22 cellular contexts compared by ENCODE assay signal in the genomic region with DNA sequence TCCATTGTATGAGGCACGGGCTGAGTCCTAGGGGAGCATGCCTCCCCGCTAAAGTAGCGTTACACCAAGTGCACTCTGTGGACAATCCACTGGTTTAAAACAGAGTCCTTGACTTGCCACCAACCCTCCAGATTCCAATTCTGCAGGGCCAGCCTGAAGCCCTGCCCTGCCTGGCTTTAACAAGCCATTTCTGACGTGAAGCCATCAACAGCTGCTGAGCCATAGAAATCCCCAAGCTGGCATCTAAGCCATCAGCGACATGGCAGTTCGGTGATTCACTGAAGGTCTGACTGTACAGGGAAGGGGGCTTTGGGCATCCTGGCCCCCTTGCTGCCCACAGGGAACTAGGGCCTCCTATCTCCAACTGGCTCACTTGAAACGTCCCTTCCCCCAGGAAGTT.
"Had no signal": no experiment of that assay in that cellular context is flagged by ENCODE, and none has a peak within 500 bp of the region (broad histone marks: within the 10 kb centered on the region; RNA-seq: fewer than 3 reads in every experiment).

No MANE protein-coding gene starts in this region.

- H3K9me3 ChIP-seq: gastrocnemius medialis, heart right ventricle, mucosa of descending colon, psoas muscle, right lobe of liver, testis, tibial nerve had no signal

- H3K36me3 ChIP-seq: gastrocnemius medialis, heart right ventricle, right lobe of liver, tibial nerve had no signal

- H3K36me3 Mint-ChIP-seq: natural killer cell treated with Interleukin-12 subunit alpha and Interleukin-12 subunit beta and Interleukin-15 and Interleukin-18, amount 100 ng/mL, for 72 hours; stimulated activated naive B cell treated with anti-CD40 and anti-IgM and Interleukin-4, amounts not matched to agents 10 μg/mL and 1 μg/mL and 100 μg/mL, for 72 hours had no signal

- H3K4me3 ChIP-seq: coronary artery, dorsolateral prefrontal cortex, gastrocnemius medialis, heart right ventricle, mucosa of descending colon, psoas muscle, right lobe of liver, testis, tibial nerve had no signal

- ATAC-seq: esophagus mucosa; gastrocnemius medialis; heart right ventricle; left lobe of liver; mucosa of descending colon; natural killer cell treated with Interleukin-12 subunit alpha and Interleukin-12 subunit beta and Interleukin-15 and Interleukin-18, amount 100 ng/mL, for 72 hours; right lobe of liver; stimulated activated naive B cell treated with anti-CD40 and anti-IgM and Interleukin-4, amounts not matched to agents 10 μg/mL and 1 μg/mL and 100 μg/mL, for 72 hours; stimulated activated naive CD8-positive, alpha-beta T cell treated with anti-CD3 and anti-CD28 coated beads, Interleukin-15, amount 100 ng/mL, for 72 hours had no signal

- H3K4me3 Mint-ChIP-seq: natural killer cell treated with Interleukin-12 subunit alpha and Interleukin-12 subunit beta and Interleukin-15 and Interleukin-18, amount 100 ng/mL, for 72 hours; stimulated activated naive B cell treated with anti-CD40 and anti-IgM and Interleukin-4, amounts not matched to agents 10 μg/mL and 1 μg/mL and 100 μg/mL, for 72 hours; stimulated activated naive CD8-positive, alpha-beta T cell treated with anti-CD3 and anti-CD28 coated beads, Interleukin-15, amount 100 ng/mL, for 72 hours had no signal

- H3K9ac ChIP-seq: parathyroid adenoma had no signal

- H3K27ac ChIP-seq: coronary artery, dorsolateral prefrontal cortex, gastrocnemius medialis, heart right ventricle, parathyroid adenoma, psoas muscle, right lobe of liver, testis, tibial nerve had no signal

- H3K9me3 Mint-ChIP-seq: natural killer cell treated with Interleukin-12 subunit alpha and Interleukin-12 subunit beta and Interleukin-15 and Interleukin-18, amount 100 ng/mL, for 72 hours; stimulated activated naive B cell treated with anti-CD40 and anti-IgM and Interleukin-4, amounts not matched to agents 10 μg/mL and 1 μg/mL and 100 μg/mL, for 72 hours; stimulated activated naive CD8-positive, alpha-beta T cell treated with anti-CD3 and anti-CD28 coated beads, Interleukin-15, amount 100 ng/mL, for 72 hours had no signal

- H3K27me3 ChIP-seq: gastrocnemius medialis, heart right ventricle, right lobe of liver, testis, tibial nerve had no signal

- H2AFZ ChIP-seq: parathyroid adenoma had no signal

- H3K27ac Mint-ChIP-seq: stimulated activated naive CD8-positive, alpha-beta T cell treated with anti-CD3 and anti-CD28 coated beads, Interleukin-15, amount 100 ng/mL, for 72 hours had no signal

- DNase-seq: dorsolateral prefrontal cortex; effector CD8-positive, alpha-beta T cell; gastrocnemius medialis; heart right ventricle; hypothalamus; kidney glomerular epithelial cell; mammary epithelial cell; mucosa of descending colon; psoas muscle; retina; right lobe of liver; stimulated activated CD4-positive, alpha-beta T cell treated with anti-CD3 and anti-CD28 coated beads, Interleukin-2, amount 100 ng/mL, for 24 hours; stimulated activated CD4-positive, alpha-beta T cell treated with anti-CD3 and anti-CD28 coated beads, Interleukin-4, amount 100 ng/mL, for 4 hours; stimulated activated naive B cell treated with anti-CD40 and anti-IgM and Interleukin-4, amounts not matched to agents 10 μg/mL and 1 μg/mL and 100 μg/mL, for 72 hours; stimulated activated naive CD8-positive, alpha-beta T cell treated with anti-CD3 and anti-CD28 coated beads, Interleukin-15, amount 100 ng/mL, for 72 hours; testis had no signal

- H3K79me2 ChIP-seq: parathyroid adenoma had no signal

- H3K4me1 ChIP-seq: gastrocnemius medialis, parathyroid adenoma, psoas muscle, testis had no signal
